ENCODE assay signal across 1 cellular context in the genomic region with DNA sequence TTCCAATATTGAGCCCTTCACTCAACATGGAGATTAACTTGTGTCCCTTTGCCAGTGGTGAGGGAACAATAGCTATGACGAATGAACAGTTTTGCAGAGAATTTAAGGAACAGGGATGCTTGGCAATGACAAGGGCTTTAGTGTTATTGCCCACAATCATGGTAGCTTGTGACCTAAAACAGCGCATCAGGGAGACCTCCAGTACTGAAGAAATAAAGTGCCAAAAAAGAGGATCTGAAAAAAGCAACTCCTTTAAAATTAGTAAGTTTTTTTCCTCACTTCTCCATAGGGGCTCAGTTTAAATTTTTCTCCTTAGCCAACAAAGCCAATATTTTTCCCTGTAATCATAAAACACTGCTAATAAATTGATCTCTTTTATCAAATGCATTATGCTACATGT.
TF ChIP-seq lines count a peak whose summit lies in the region.

No MANE protein-coding gene starts in this region.

TF ChIP-seq in GM23338, 12 proteins besides CTCF, POLR2A, EP300 and RAD21 (continued from another document):
- TF ChIP-seq, protein P1, sequence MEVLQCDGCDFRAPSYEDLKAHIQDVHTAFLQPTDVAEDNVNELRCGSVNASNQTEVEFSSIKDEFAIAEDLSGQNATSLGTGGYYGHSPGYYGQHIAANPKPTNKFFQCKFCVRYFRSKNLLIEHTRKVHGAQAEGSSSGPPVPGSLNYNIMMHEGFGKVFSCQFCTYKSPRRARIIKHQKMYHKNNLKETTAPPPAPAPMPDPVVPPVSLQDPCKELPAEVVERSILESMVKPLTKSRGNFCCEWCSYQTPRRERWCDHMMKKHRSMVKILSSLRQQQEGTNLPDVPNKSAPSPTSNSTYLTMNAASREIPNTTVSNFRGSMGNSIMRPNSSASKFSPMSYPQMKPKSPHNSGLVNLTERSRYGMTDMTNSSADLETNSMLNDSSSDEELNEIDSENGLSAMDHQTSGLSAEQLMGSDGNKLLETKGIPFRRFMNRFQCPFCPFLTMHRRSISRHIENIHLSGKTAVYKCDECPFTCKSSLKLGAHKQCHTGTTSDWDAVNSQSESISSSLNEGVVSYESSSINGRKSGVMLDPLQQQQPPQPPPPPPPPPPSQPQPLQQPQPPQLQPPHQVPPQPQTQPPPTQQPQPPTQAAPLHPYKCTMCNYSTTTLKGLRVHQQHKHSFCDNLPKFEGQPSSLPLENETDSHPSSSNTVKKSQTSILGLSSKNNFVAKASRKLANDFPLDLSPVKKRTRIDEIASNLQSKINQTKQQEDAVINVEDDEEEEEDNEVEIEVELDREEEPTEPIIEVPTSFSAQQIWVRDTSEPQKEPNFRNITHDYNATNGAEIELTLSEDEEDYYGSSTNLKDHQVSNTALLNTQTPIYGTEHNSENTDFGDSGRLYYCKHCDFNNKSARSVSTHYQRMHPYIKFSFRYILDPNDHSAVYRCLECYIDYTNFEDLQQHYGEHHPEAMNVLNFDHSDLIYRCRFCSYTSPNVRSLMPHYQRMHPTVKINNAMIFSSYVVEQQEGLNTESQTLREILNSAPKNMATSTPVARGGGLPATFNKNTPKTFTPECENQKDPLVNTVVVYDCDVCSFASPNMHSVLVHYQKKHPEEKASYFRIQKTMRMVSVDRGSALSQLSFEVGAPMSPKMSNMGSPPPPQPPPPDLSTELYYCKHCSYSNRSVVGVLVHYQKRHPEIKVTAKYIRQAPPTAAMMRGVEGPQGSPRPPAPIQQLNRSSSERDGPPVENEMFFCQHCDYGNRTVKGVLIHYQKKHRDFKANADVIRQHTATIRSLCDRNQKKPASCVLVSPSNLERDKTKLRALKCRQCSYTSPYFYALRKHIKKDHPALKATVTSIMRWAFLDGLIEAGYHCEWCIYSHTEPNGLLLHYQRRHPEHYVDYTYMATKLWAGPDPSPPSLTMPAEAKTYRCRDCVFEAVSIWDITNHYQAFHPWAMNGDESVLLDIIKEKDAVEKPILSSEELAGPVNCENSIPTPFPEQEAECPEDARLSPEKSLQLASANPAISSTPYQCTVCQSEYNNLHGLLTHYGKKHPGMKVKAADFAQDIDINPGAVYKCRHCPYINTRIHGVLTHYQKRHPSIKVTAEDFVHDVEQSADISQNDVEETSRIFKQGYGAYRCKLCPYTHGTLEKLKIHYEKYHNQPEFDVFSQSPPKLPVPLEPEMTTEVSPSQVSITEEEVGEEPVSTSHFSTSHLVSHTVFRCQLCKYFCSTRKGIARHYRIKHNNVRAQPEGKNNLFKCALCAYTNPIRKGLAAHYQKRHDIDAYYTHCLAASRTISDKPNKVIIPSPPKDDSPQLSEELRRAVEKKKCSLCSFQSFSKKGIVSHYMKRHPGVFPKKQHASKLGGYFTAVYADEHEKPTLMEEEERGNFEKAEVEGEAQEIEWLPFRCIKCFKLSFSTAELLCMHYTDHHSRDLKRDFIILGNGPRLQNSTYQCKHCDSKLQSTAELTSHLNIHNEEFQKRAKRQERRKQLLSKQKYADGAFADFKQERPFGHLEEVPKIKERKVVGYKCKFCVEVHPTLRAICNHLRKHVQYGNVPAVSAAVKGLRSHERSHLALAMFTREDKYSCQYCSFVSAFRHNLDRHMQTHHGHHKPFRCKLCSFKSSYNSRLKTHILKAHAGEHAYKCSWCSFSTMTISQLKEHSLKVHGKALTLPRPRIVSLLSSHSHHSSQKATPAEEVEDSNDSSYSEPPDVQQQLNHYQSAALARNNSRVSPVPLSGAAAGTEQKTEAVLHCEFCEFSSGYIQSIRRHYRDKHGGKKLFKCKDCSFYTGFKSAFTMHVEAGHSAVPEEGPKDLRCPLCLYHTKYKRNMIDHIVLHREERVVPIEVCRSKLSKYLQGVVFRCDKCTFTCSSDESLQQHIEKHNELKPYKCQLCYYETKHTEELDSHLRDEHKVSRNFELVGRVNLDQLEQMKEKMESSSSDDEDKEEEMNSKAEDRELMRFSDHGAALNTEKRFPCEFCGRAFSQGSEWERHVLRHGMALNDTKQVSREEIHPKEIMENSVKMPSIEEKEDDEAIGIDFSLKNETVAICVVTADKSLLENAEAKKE (CRISPR knock-in tag; IDR thresholded peaks at IDR 0.05), result no peak
- TF ChIP-seq STAT1 (IDR thresholded peaks at IDR 0.05; ENCODE audit: unreplicated experiment), result no peak
